8 cellular contexts compared by ENCODE assay signal in genomic region chr9:77916410-77916819, GRCh38.
DNase-seq lines count a peak whose midpoint lies in the region; ATAC-seq and TF ChIP-seq lines count a peak whose summit lies in the region.

No MANE protein-coding gene starts in this region.

- no peaks in the 10 kb centered on the region for H3K27me3 ChIP-seq in HL-60 (ENCODE audit: insufficient read depth, poor library complexity, severe bottlenecking)

- H3K4me3 ChIP-seq in HL-60 (replicated peaks; ENCODE audit: insufficient read depth, low read length): no peak overlapping the region

- H3K27ac ChIP-seq in HL-60 (replicated peaks): peak overlapping the region; percentile 17; the same call in 1 of the 2 replicates

- no peak for TF ChIP-seq CTCF in HL-60 (IDR thresholded peaks at IDR 0.05; ENCODE audit: insufficient read depth, low read length)

- ATAC-seq in GM18498 (IDR thresholded peaks at IDR 0.05; ENCODE audit: unreplicated experiment) (peak; percentile 66), GM21360 (IDR thresholded peaks at IDR 0.05; ENCODE audit: unreplicated experiment) (peak; percentile 81), HG03097 (IDR thresholded peaks at IDR 0.05; ENCODE audit: low FRiP score, unreplicated experiment) (no peak), SK-N-SH treated with all-trans-retinoic acid at 6 μM for 48 hours (no peak)

- DNase-seq in HL-60 (ENCODE audit: low read depth in 1 of 2, low spot score in 1 of 2): no peak
- DNase-seq in left kidney (ENCODE audit: low read depth, low spot score): peak; percentile 33
- DNase-seq in NCI-H774 (lab: John Stamatoyannopoulos, UW): no peak
- DNase-seq in LoVo (ENCODE audit: low spot score): no peak

TF ChIP-seq in SK-N-SH treated with all-trans-retinoic acid at 6 μM for 48 hours, 23 proteins besides CTCF, POLR2A, EP300 and RAD21:
- TF ChIP-seq TSHZ2 (CRISPR knock-in tag; IDR thresholded peaks at IDR 0.05) (no peak), ZC3H10 (CRISPR knock-in tag; IDR thresholded peaks at IDR 0.05) (no peak), TOX (CRISPR knock-in tag; IDR thresholded peaks at IDR 0.05; ENCODE audit: borderline replicate concordance) (no peak), ZFP3 (CRISPR knock-in tag; IDR thresholded peaks at IDR 0.05) (no peak), ISL1 (CRISPR knock-in tag; IDR thresholded peaks at IDR 0.05) (no peak), ZFP30 (CRISPR knock-in tag; IDR thresholded peaks at IDR 0.05) (no peak), ZNF70 (CRISPR knock-in tag; IDR thresholded peaks at IDR 0.05) (no peak), PATZ1 (CRISPR knock-in tag; IDR thresholded peaks at IDR 0.05; ENCODE audit: borderline replicate concordance) (no peak), PPARA (CRISPR knock-in tag; IDR thresholded peaks at IDR 0.05; ENCODE audit: borderline replicate concordance) (no peak), SNAI2 (CRISPR knock-in tag; IDR thresholded peaks at IDR 0.05) (no peak)

Comparison
In these comparisons a context has a peak if more than half of its experiments do, and no peak if none do; other contexts are left out.
1. ATAC-seq: peak in GM18498 (single experiment) and GM21360 (single experiment); none in HG03097 (single experiment) and SK-N-SH treated with all-trans-retinoic acid at 6 μM for 48 hours (single experiment).